Comparison of ENCODE assay signal across 1 cellular context in the genomic region with DNA sequence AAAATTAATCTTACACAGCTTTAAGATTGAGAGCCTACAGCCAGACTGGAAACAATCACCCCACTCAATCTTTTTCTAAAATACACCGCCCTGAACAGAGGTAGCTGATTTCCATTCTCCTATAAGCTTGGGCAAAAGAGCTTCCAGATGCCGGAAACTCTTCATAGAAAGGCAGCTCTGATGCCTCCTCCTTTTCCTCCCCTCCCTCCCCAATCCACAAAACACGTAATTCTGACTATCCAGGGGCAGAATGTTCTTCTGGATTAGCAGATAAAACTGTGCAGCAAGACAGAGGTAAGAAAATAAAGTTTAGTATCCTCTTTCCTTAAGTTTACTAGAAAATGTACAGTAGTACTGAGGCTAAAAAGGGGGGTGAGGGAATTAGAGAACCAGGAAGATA.
TF ChIP-seq lines count a peak whose summit lies in the region.

No MANE protein-coding gene starts in this region.

TF ChIP-seq in GM23338, 12 proteins besides CTCF, POLR2A, EP300 and RAD21 (continued from another document):
- TF ChIP-seq ZNF114 (CRISPR knock-in tag; IDR thresholded peaks at IDR 0.05), result no peak
- TF ChIP-seq, protein P1, sequence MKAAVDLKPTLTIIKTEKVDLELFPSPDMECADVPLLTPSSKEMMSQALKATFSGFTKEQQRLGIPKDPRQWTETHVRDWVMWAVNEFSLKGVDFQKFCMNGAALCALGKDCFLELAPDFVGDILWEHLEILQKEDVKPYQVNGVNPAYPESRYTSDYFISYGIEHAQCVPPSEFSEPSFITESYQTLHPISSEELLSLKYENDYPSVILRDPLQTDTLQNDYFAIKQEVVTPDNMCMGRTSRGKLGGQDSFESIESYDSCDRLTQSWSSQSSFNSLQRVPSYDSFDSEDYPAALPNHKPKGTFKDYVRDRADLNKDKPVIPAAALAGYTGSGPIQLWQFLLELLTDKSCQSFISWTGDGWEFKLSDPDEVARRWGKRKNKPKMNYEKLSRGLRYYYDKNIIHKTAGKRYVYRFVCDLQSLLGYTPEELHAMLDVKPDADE (IDR thresholded peaks at IDR 0.05), result no peak
- no peak for TF ChIP-seq CREB1 (CRISPR knock-in tag; IDR thresholded peaks at IDR 0.05; ENCODE audit: low read depth)
